8 cellular contexts compared by ENCODE assay signal in genomic region chr3:39383913-39384664, GRCh38. TPM values are rescaled to one million over a fixed set of nuclear protein-coding genes. Genes with fewer than 3 reads are reported as not detected.
DNase-seq lines count a peak whose midpoint lies in the region; ATAC-seq and TF ChIP-seq lines count a peak whose summit lies in the region.

No MANE protein-coding gene starts in this region.

- no peaks in the 10 kb centered on the region for H3K9me2 ChIP-seq in neural cell (ENCODE audit: insufficient read depth, low read length)

- H3K27ac ChIP-seq in neural cell (ENCODE audit: low read length) (peak overlapping the region; percentile 84), subcutaneous abdominal adipose tissue (ENCODE audit: low read depth, low read length) (peak overlapping the region; percentile 84)

- H4K20me1 ChIP-seq in neural cell (ENCODE audit: insufficient read depth), result no peaks in the 10 kb centered on the region

- H3K9ac ChIP-seq in neural cell (ENCODE audit: low read length) (peak overlapping the region; percentile 82), subcutaneous abdominal adipose tissue (ENCODE audit: low read length in 5 of 5) (peak overlapping the region; percentile 38 to 89 (median 84))

- TF ChIP-seq CTCF in fibroblast of mammary gland (conservative IDR thresholded peaks at IDR 0.05; ENCODE audit: control insufficient read depth, insufficient read depth, low read depth, low read length) (no peak), neural cell (IDR thresholded peaks at IDR 0.05; ENCODE audit: poor library complexity, severe bottlenecking) (peak; percentile 36)

- no peak for TF ChIP-seq RAD21 in Ishikawa (IDR thresholded peaks at IDR 0.05; ENCODE audit: low read depth)
- no peak for TF ChIP-seq RAD21 in neural cell (conservative IDR thresholded peaks at IDR 0.05)

- H3K4me3 ChIP-seq in fibroblast of mammary gland (ENCODE audit: control insufficient read depth, low read depth, low read length) (peak overlapping the region; percentile 82), neural cell (ENCODE audit: low read length) (peak overlapping the region; percentile 79), subcutaneous abdominal adipose tissue (ENCODE audit: low read depth in 1 of 5, low read length in 5 of 5) (peak overlapping the region; percentile 64 to 90 (median 84))

- H3K27me3 ChIP-seq in neural cell (ENCODE audit: insufficient read depth, low read depth, low read length) (no peaks in the 10 kb centered on the region), subcutaneous abdominal adipose tissue (ENCODE audit: control insufficient read depth in 5 of 5, insufficient read depth in 4 of 5, low read length in 5 of 5) (no peaks in the 10 kb centered on the region)

- H3K4me2 ChIP-seq in neural cell (ENCODE audit: low read length), result peak overlapping the region; percentile 68

- peaks cover 0 to 24% (median 19%) of the 10 kb centered on the region in 5 donors for H3K4me1 ChIP-seq in subcutaneous abdominal adipose tissue (ENCODE audit: control insufficient read depth in 5 of 5, insufficient read depth in 5 of 5, low read length in 5 of 5)

- H3K9me3 ChIP-seq in neural cell (ENCODE audit: low read length) (no peaks in the 10 kb centered on the region), subcutaneous abdominal adipose tissue (ENCODE audit: control insufficient read depth in 5 of 5, low read length in 5 of 5) (no peaks in the 10 kb centered on the region)

- ATAC-seq in GM21528 (IDR thresholded peaks at IDR 0.05; ENCODE audit: low FRiP score, unreplicated experiment), result peak; percentile 68

- no peaks in the 10 kb centered on the region for H3F3A ChIP-seq in neural cell (ENCODE audit: insufficient read depth, low read length, poor library complexity, severe bottlenecking)

- H3K36me3 ChIP-seq in neural cell (ENCODE audit: insufficient read depth, low read length) (no peaks in the 10 kb centered on the region), subcutaneous abdominal adipose tissue (ENCODE audit: control insufficient read depth in 5 of 5, insufficient read depth in 5 of 5, low read length in 5 of 5) (no peaks in the 10 kb centered on the region)

- H3K79me2 ChIP-seq in neural cell (replicated peaks; ENCODE audit: insufficient read depth, low read length), result peaks cover 32% of the 10 kb centered on the region

- TF ChIP-seq EP300 in Ishikawa (IDR thresholded peaks at IDR 0.05; ENCODE audit: borderline replicate concordance), result no peak
- no peak for TF ChIP-seq EP300 in neural cell (conservative IDR thresholded peaks at IDR 0.05; ENCODE audit: poor library complexity, severe bottlenecking)

- DNase-seq in CMK (ENCODE audit: low read depth), result peak; percentile 75
- DNase-seq in activated T-cell treated with anti-CD3 and anti-CD28 coated beads for 48 hours (ENCODE audit: low read depth), result peak; percentile 97
- peak; percentile 84 for DNase-seq in fibroblast of mammary gland (ENCODE audit: low read depth)
- no peak for DNase-seq in NK-92 treated with Interleukin-12 subunit alpha and Interleukin-12 subunit beta, amount 100 ng/mL, for 24 hours (lab: John Stamatoyannopoulos, UW)

- H2AFZ ChIP-seq in neural cell (ENCODE audit: low read depth, low read length), result peak overlapping the region; percentile 83

TF ChIP-seq in Ishikawa, 13 proteins besides CTCF, POLR2A, EP300 and RAD21:
- no peak; the same call in 1 of the 2 replicates for TF ChIP-seq YY1 (IDR thresholded peaks at IDR 0.05; ENCODE audit: low read depth)
- no peak for TF ChIP-seq CEBPB (IDR thresholded peaks at IDR 0.05)
- peak; percentile 84 for TF ChIP-seq MAX (IDR thresholded peaks at IDR 0.05)
- TF ChIP-seq TAF1 (IDR thresholded peaks at IDR 0.05; ENCODE audit: low read depth), result peak; percentile 62
- TF ChIP-seq FOXM1 (IDR thresholded peaks at IDR 0.05; ENCODE audit: borderline replicate concordance, low read depth), result no peak
- no peak; the same call in 1 of the 2 replicates for TF ChIP-seq USF1 (IDR thresholded peaks at IDR 0.05)
- TF ChIP-seq EGR1 (IDR thresholded peaks at IDR 0.05), result no peak
- peak; percentile 19; the same call in 1 of the 2 replicates for TF ChIP-seq CREB1 (IDR thresholded peaks at IDR 0.05; ENCODE audit: low read depth)
- TF ChIP-seq TEAD4 (IDR thresholded peaks at IDR 0.05), result 0 out of 2 replicates have a peak, but pooled peaks have one; percentile 5

TF ChIP-seq in neural cell, 6 proteins besides CTCF, POLR2A, EP300 and RAD21:
- TF ChIP-seq MXI1 (conservative IDR thresholded peaks at IDR 0.05; ENCODE audit: poor library complexity, severe bottlenecking), result peak; percentile 95
- TF ChIP-seq POLR2AphosphoS5 (IDR thresholded peaks at IDR 0.05), result peak; percentile 72
- peak; percentile 12 for TF ChIP-seq REST (IDR thresholded peaks at IDR 0.05; ENCODE audit: borderline replicate concordance)
- TF ChIP-seq SMC3 (conservative IDR thresholded peaks at IDR 0.05; ENCODE audit: poor library complexity), result no peak

RNA-seq across cellular contexts. Expression of gene SLC25A38, which starts 0.9 kb away (rescaled TPM):
- 32.5 and 41.4 TPM in 2 replicates for polyA plus RNA-seq in neural cell
- 18.3 and 20.0 TPM in 2 replicates for polyA minus RNA-seq in neural cell

RNA-seq across cellular contexts. Expression of gene RPSA, which starts 22.4 kb away (rescaled TPM):
- 1,510 and 1,629 TPM in 2 replicates for polyA plus RNA-seq in neural cell
- 796 and 802 TPM in 2 replicates for polyA minus RNA-seq in neural cell

RNA-seq across cellular contexts. Expression of gene CCR8, which starts 54.6 kb away (rescaled TPM):
- not detected in 2 replicates for polyA plus RNA-seq in neural cell
- polyA minus RNA-seq in neural cell, result not detected in 2 replicates
